ENCODE assay signal across 8 cellular contexts in genomic region chr12:132143328-132144071, GRCh38. TPM values are rescaled to one million over a fixed set of nuclear protein-coding genes. Genes with fewer than 3 reads are reported as not detected.
DNase-seq lines count a peak whose midpoint lies in the region; ATAC-seq, FAIRE-seq and TF ChIP-seq lines count a peak whose summit lies in the region.

No MANE protein-coding gene starts in this region.

- H3K36me3 Mint-ChIP-seq in astrocyte (ENCODE audit: low read depth, unreplicated experiment) = peaks cover 4% of the 10 kb centered on the region

- H4K20me1 ChIP-seq in astrocyte (ENCODE audit: insufficient read depth, low read length) = peaks cover 47% of the 10 kb centered on the region

- H2AFZ ChIP-seq in astrocyte (ENCODE audit: low read depth, low read length) = no peak overlapping the region

- H3K27me3 ChIP-seq in astrocyte (ENCODE audit: insufficient read depth, low read length) = no peaks in the 10 kb centered on the region
- H3K27me3 ChIP-seq in left lung = no peaks in the 10 kb centered on the region
- H3K27me3 ChIP-seq in thymus (ENCODE audit: control insufficient read depth, insufficient read depth) = no peaks in the 10 kb centered on the region

- intact Hi-C loops in left lung (cut with DNase I) = no loop called here

- peaks cover 61% of the 10 kb centered on the region for H3K79me2 ChIP-seq in astrocyte (ENCODE audit: insufficient read depth, low read length)

- H3K9me3 ChIP-seq in KOPT-K1 (ENCODE audit: insufficient read depth, low read length, poor library complexity, severe bottlenecking) (no peaks in the 10 kb centered on the region), astrocyte (ENCODE audit: insufficient read depth, low read depth, low read length) (no peaks in the 10 kb centered on the region), left lung (no peaks in the 10 kb centered on the region), thymus (ENCODE audit: control insufficient read depth) (no peaks in the 10 kb centered on the region)

- H3K4me1 Mint-ChIP-seq in astrocyte (ENCODE audit: low read depth, unreplicated experiment) = peaks cover 5% of the 10 kb centered on the region

- peak; percentile 25 for ATAC-seq in GM21576 (IDR thresholded peaks at IDR 0.05; ENCODE audit: unreplicated experiment)
- no peak for ATAC-seq in left lung

- H3K36me3 ChIP-seq in KOPT-K1 (ENCODE audit: insufficient read depth, low read length) (peaks cover 72% of the 10 kb centered on the region), astrocyte (ENCODE audit: insufficient read depth, low read length) (peaks cover 5% of the 10 kb centered on the region), left lung (peaks cover 0 to 58% of the 10 kb centered on the region in 2 donors), thymus (ENCODE audit: control insufficient read depth, insufficient read depth) (peaks cover 44% of the 10 kb centered on the region)

- WGBS in thymus = 2% methylated on average over 82 of the region's 82 CpGs

- peak overlapping the region; percentile 56 for H3K27ac Mint-ChIP-seq in astrocyte (ENCODE audit: unreplicated experiment)

- DNase-seq in GM03348 (ENCODE audit: low spot score) = peak; percentile 41
- no peak for DNase-seq in astrocyte (ENCODE audit: low read depth)
- DNase-seq in left lung = peak in 1 of 2 donors; percentile 82
- no peak for DNase-seq in GF-D8 (lab: John Stamatoyannopoulos, UW)
- no peak for DNase-seq in NCI-H2029 treated with DMSO at 0.1 percent for 48 hours (lab: John Stamatoyannopoulos, UW)

- peak overlapping the region; percentile 78 for H3K4me3 ChIP-seq in astrocyte (ENCODE audit: insufficient read depth, low read depth, low read length)
- peak overlapping the region; percentile 88 to 89 for H3K4me3 ChIP-seq in left lung
- H3K4me3 ChIP-seq in thymus (ENCODE audit: low read length) = peak overlapping the region; percentile 85

- no peak for FAIRE-seq in astrocyte (lab: Jason Lieb, UNC)

- H3K4me1 ChIP-seq in astrocyte (ENCODE audit: insufficient read depth, low read length) (peaks cover 16% of the 10 kb centered on the region), left lung (peaks cover 17 to 32% of the 10 kb centered on the region in 2 donors), thymus (ENCODE audit: control insufficient read depth, insufficient read depth, low read length) (peaks cover 8% of the 10 kb centered on the region)

- H3K27me3 Mint-ChIP-seq in astrocyte (ENCODE audit: low read depth, unreplicated experiment) = no peaks in the 10 kb centered on the region

- H3K27ac ChIP-seq in KOPT-K1 (ENCODE audit: low read depth, low read length, poor library complexity, severe bottlenecking) (peak overlapping the region; percentile 70), astrocyte (ENCODE audit: low read depth, low read length) (peak overlapping the region; percentile 12), left lung (peak overlapping the region in 1 of 2 donors; percentile 84), thymus (ENCODE audit: low read depth) (peak overlapping the region; percentile 64)

- H3K9me3 Mint-ChIP-seq in astrocyte (ENCODE audit: unreplicated experiment) = no peaks in the 10 kb centered on the region

- peak overlapping the region; percentile 98 for H3K4me2 ChIP-seq in astrocyte (ENCODE audit: low read length)

- peak overlapping the region; percentile 83 for H3K4me3 Mint-ChIP-seq in astrocyte (ENCODE audit: unreplicated experiment)

- H3K9ac ChIP-seq in astrocyte (ENCODE audit: low read length) = peak overlapping the region; percentile 92

- no peak for TF ChIP-seq CTCF in astrocyte (IDR thresholded peaks at IDR 0.05; ENCODE audit: insufficient read depth, low read depth, low read length)
- TF ChIP-seq CTCF in left lung (IDR thresholded peaks at IDR 0.05) = no peak

RNA-seq across cellular contexts. Expression of gene DDX51, which starts 0.6 kb away (rescaled TPM):
- 8.2 and 10.2 TPM in 2 replicates for total RNA-seq in astrocyte
- total RNA-seq in left lung = 10 to 100 TPM; 11.7 to 15.1 TPM
- 35.3 TPM for polyA plus RNA-seq in thymus

RNA-seq across cellular contexts. Expression of gene NOC4L, which starts 0.8 kb away (rescaled TPM):
- total RNA-seq in astrocyte (15.7 and 16.5 TPM in 2 replicates), left lung (10 to 100 TPM; 11.0 to 19.6 TPM)
- polyA plus RNA-seq in thymus = 41.6 TPM
